1 cellular context compared by ENCODE assay signal in the genomic region with DNA sequence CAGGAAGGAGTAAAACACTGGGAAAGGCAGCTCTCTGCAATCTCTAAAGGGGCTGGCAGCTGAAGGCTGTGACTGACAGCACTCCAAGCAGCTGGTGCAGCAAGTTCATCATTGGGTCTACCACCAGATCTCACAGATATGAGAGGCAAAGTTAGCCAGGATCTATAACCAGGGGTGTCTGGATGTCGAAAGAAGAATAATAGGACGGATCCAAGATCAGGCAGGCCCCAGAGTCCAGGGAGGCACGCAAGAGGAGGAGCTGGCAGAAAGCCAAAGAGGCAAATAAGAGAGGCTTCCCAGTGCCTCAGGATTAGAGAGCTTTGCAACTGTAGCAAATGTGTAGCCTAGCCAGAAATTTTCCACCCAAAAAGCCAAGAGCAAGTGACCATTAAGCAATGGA.
TF ChIP-seq lines count a peak whose summit lies in the region.

No MANE protein-coding gene starts in this region.

TF ChIP-seq in HEK293, 187 proteins besides CTCF, POLR2A, EP300 and RAD21 (continued from another document):
- TF ChIP-seq ZNF18 (tag by site-specific recombination; IDR thresholded peaks at IDR 0.05) (no peak), SCRT2 (tag by site-specific recombination; IDR thresholded peaks at IDR 0.05) (no peak), ZNF768 (tag by site-specific recombination; IDR thresholded peaks at IDR 0.05) (no peak), HOXD13 (CRISPR knock-in tag; IDR thresholded peaks at IDR 0.05; ENCODE audit: borderline replicate concordance) (no peak), OVOL3 (tag by site-specific recombination; IDR thresholded peaks at IDR 0.05) (no peak), ZNF146 (tag by site-specific recombination; IDR thresholded peaks at IDR 0.05) (no peak), PRDM10 (tag by site-specific recombination; IDR thresholded peaks at IDR 0.05) (peak; percentile 77), TRIM28 (IDR thresholded peaks at IDR 0.05; ENCODE audit: borderline replicate concordance, low read length) (peak; percentile 89), REPIN1 (tag by site-specific recombination; IDR thresholded peaks at IDR 0.05; ENCODE audit: low read depth) (peak; percentile 47; the same call in 1 of the 2 replicates), ZNF558 (tag by site-specific recombination; IDR thresholded peaks at IDR 0.05) (no peak), PRDM4 (tag by site-specific recombination; IDR thresholded peaks at IDR 0.05) (no peak), ZNF2 (tag by site-specific recombination; IDR thresholded peaks at IDR 0.05) (no peak), SP7 (tag by site-specific recombination; IDR thresholded peaks at IDR 0.05) (no peak), GLIS2 (tag by site-specific recombination; IDR thresholded peaks at IDR 0.05) (no peak), ZNF350 (tag by site-specific recombination; IDR thresholded peaks at IDR 0.05) (no peak), ZNF692 (tag by site-specific recombination; IDR thresholded peaks at IDR 0.05) (0 out of 2 replicates have a peak, but pooled peaks have one; percentile 25), KLF7 (tag by site-specific recombination; IDR thresholded peaks at IDR 0.05; ENCODE audit: borderline replicate concordance) (no peak), ZNF660 (tag by site-specific recombination; IDR thresholded peaks at IDR 0.05) (0 out of 2 replicates have a peak, but pooled peaks have one; percentile 19)
- TF ChIP-seq, protein P1, sequence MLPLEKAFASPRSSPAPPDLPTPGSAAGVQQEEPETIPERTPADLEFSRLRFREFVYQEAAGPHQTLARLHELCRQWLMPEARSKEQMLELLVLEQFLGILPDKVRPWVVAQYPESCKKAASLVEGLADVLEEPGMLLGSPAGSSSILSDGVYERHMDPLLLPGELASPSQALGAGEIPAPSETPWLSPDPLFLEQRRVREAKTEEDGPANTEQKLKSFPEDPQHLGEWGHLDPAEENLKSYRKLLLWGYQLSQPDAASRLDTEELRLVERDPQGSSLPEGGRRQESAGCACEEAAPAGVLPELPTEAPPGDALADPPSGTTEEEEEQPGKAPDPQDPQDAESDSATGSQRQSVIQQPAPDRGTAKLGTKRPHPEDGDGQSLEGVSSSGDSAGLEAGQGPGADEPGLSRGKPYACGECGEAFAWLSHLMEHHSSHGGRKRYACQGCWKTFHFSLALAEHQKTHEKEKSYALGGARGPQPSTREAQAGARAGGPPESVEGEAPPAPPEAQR (tag by site-specific recombination; IDR thresholded peaks at IDR 0.05) = no peak
- TF ChIP-seq, protein P2, sequence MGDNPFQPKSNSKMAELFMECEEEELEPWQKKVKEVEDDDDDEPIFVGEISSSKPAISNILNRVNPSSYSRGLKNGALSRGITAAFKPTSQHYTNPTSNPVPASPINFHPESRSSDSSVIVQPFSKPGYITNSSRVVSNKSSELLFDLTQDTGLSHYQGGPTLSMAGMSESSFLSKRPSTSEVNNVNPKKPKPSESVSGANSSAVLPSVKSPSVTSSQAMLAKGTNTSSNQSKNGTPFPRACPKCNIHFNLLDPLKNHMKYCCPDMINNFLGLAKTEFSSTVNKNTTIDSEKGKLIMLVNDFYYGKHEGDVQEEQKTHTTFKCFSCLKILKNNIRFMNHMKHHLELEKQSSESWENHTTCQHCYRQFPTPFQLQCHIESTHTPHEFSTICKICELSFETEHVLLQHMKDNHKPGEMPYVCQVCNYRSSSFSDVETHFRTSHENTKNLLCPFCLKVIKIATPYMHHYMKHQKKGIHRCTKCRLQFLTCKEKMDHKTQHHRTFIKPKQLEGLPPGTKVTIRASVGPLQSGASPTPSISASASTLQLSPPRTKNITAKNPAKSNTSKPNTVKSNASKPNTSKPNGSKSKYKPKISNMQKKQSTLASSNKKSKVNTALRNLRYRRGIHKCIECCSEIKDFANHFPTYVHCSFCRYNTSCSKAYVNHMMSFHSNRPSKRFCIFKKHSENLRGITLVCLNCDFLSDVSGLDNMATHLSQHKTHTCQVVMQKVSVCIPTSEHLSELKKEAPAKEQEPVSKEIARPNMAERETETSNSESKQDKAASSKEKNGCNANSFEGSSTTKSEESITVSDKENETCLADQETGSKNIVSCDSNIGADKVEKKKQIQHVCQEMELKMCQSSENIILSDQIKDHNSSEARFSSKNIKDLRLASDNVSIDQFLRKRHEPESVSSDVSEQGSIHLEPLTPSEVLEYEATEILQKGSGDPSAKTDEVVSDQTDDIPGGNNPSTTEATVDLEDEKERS (tag by site-specific recombination; IDR thresholded peaks at IDR 0.05) = no peak
- TF ChIP-seq, protein P3, sequence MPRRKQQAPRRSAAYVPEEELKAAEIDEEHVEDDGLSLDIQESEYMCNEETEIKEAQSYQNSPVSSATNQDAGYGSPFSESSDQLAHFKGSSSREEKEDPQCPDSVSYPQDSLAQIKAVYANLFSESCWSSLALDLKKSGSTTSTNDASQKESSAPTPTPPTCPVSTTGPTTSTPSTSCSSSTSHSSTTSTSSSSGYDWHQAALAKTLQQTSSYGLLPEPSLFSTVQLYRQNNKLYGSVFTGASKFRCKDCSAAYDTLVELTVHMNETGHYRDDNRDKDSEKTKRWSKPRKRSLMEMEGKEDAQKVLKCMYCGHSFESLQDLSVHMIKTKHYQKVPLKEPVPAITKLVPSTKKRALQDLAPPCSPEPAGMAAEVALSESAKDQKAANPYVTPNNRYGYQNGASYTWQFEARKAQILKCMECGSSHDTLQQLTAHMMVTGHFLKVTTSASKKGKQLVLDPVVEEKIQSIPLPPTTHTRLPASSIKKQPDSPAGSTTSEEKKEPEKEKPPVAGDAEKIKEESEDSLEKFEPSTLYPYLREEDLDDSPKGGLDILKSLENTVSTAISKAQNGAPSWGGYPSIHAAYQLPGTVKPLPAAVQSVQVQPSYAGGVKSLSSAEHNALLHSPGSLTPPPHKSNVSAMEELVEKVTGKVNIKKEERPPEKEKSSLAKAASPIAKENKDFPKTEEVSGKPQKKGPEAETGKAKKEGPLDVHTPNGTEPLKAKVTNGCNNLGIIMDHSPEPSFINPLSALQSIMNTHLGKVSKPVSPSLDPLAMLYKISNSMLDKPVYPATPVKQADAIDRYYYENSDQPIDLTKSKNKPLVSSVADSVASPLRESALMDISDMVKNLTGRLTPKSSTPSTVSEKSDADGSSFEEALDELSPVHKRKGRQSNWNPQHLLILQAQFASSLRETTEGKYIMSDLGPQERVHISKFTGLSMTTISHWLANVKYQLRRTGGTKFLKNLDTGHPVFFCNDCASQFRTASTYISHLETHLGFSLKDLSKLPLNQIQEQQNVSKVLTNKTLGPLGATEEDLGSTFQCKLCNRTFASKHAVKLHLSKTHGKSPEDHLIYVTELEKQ (tag by site-specific recombination; IDR thresholded peaks at IDR 0.05; ENCODE audit: borderline replicate concordance) = no peak
TF ChIP-seq in HEK293: peak in this region for 8.
